ENCODE assay signal across 1 cellular context in genomic region chr9:126885089-126885753, GRCh38.
TF ChIP-seq lines count a peak whose summit lies in the region.

No MANE protein-coding gene starts in this region.

TF ChIP-seq in K562, 482 proteins besides CTCF, POLR2A, EP300 and RAD21:
- TF ChIP-seq, protein P1, sequence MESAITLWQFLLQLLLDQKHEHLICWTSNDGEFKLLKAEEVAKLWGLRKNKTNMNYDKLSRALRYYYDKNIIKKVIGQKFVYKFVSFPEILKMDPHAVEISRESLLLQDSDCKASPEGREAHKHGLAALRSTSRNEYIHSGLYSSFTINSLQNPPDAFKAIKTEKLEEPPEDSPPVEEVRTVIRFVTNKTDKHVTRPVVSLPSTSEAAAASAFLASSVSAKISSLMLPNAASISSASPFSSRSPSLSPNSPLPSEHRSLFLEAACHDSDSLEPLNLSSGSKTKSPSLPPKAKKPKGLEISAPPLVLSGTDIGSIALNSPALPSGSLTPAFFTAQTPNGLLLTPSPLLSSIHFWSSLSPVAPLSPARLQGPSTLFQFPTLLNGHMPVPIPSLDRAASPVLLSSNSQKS (CRISPR knock-in tag; IDR thresholded peaks at IDR 0.05) = no peak
- TF ChIP-seq CEBPB (tag; IDR thresholded peaks at IDR 0.05) = peak; percentile 57; the same call in 1 of the 2 replicates
